1 cellular context compared by ENCODE assay signal in genomic region chr6:124683507-124683906, GRCh38.
TF ChIP-seq lines count a peak whose summit lies in the region.

No MANE protein-coding gene starts in this region.

TF ChIP-seq in K562, 482 proteins besides CTCF, POLR2A, EP300 and RAD21 (continued from another document):
- TF ChIP-seq ZNF212 (CRISPR knock-in tag; IDR thresholded peaks at IDR 0.05) (no peak), ZSCAN32 (CRISPR knock-in tag; IDR thresholded peaks at IDR 0.05) (no peak), ZFPM2 (CRISPR knock-in tag; IDR thresholded peaks at IDR 0.05) (no peak), CBX3 (IDR thresholded peaks at IDR 0.05; ENCODE audit: borderline replicate concordance in 1 of 2, low read length in 2 of 2) (no peak)
